In genomic region chr1:187634940-187635339, GRCh38 we compare ENCODE assay signal across 20 cellular contexts.
DNase-seq lines count a peak whose midpoint lies in the region; ATAC-seq, FAIRE-seq and TF ChIP-seq lines count a peak whose summit lies in the region.
"Had no signal": no experiment of that assay in that cellular context is flagged by ENCODE, and none has a peak within 500 bp of the region (broad histone marks: within the 10 kb centered on the region; RNA-seq: fewer than 3 reads in every experiment).

No MANE protein-coding gene starts in this region.

- WGBS in stomach, 5 donors: 43 to 56% (median 43%) methylated on average over 1 of the region's 1 CpG

- H3K36me3 ChIP-seq in Karpas-422 (ENCODE audit: insufficient read depth, low read length) (no peaks in the 10 kb centered on the region), SU-DHL-6 (ENCODE audit: low read length) (no peaks in the 10 kb centered on the region), neuron (ENCODE audit: insufficient read depth, low read length) (no peaks in the 10 kb centered on the region), stomach (no peaks in the 10 kb centered on the region)
- H3K36me3 ChIP-seq: SJSA1 had no signal

- ATAC-seq in GM21526 (IDR thresholded peaks at IDR 0.05; ENCODE audit: low FRiP score, unreplicated experiment) (no peak), GM21786 (IDR thresholded peaks at IDR 0.05; ENCODE audit: unreplicated experiment) (no peak)

- no peak for TF ChIP-seq EP300 in stomach (IDR thresholded peaks at IDR 0.05)

- H2AFZ ChIP-seq in Karpas-422 (ENCODE audit: low read length) (peak overlapping the region; percentile 53; the same call in 1 of the 2 replicates), SU-DHL-6 (ENCODE audit: low read depth, low read length, severe bottlenecking) (peak overlapping the region; percentile 24), neuron (ENCODE audit: low read depth, low read length) (peak overlapping the region; percentile 54)

- H3K4me3 ChIP-seq in Karpas-422 (ENCODE audit: low read length) (no peak overlapping the region; the same call in 1 of the 2 replicates), SU-DHL-6 (ENCODE audit: insufficient read depth, low read length, poor library complexity, severe bottlenecking) (peak overlapping the region; percentile 9), neuron (ENCODE audit: low read length) (no peak overlapping the region), stomach (no peak overlapping the region)
- H3K4me3 ChIP-seq: SJSA1 had no signal

- H3K9me3 ChIP-seq in Karpas-422 (ENCODE audit: low read length) (peaks cover 18% of the 10 kb centered on the region), SU-DHL-6 (ENCODE audit: insufficient read depth, low read length) (peaks cover 12% of the 10 kb centered on the region; the same call in 1 of the 2 replicates), neuron (ENCODE audit: low read length) (peaks cover 6% of the 10 kb centered on the region), stomach (peaks cover 0 to 30% (median 12%) of the 10 kb centered on the region in 4 donors)
- H3K9me3 ChIP-seq: SJSA1 had no signal

- H3K79me2 ChIP-seq in Karpas-422 (ENCODE audit: low read length) (no peaks in the 10 kb centered on the region), SU-DHL-6 (ENCODE audit: insufficient read depth, low read length) (no peaks in the 10 kb centered on the region)

- TF ChIP-seq POLR2A in stomach (IDR thresholded peaks at IDR 0.05): no peak

- H3F3A ChIP-seq in SU-DHL-6 (ENCODE audit: insufficient read depth): no peaks in the 10 kb centered on the region

- no peak for FAIRE-seq in RCC 7860 (lab: Jason Lieb, UNC)
- FAIRE-seq: D721Med had no signal

- H3K4me2 ChIP-seq in Karpas-422 (ENCODE audit: low read depth, low read length, poor library complexity, severe bottlenecking) (no peak overlapping the region), SU-DHL-6 (ENCODE audit: low read depth, low read length, poor library complexity, severe bottlenecking) (peak overlapping the region; percentile 44)
- H3K4me2 ChIP-seq: KMS-11 had no signal

- H3K27ac ChIP-seq in Karpas-422 (ENCODE audit: low read length): no peak overlapping the region
- peak overlapping the region; percentile 18; the same call in 1 of the 2 replicates for H3K27ac ChIP-seq in SU-DHL-6 (ENCODE audit: low read depth, low read length)
- no peak overlapping the region for H3K27ac ChIP-seq in stomach
- H3K27ac ChIP-seq: KMS-11, SJSA1 had no signal

- no peak for DNase-seq in Karpas-422
- DNase-seq in NOMO-1 treated with dmso at 0.1 percent for 144 hours (lab: John Stamatoyannopoulos, UW; ENCODE audit: unreplicated experiment): peak; percentile 62
- no peak for DNase-seq in RCC 7860 (ENCODE audit: low spot score)
- no peak for DNase-seq in stomach
- DNase-seq: ACHN; CD4-positive, alpha-beta memory T cell; GF-D8; GOT3; NCI-H1436; NCI-H2081 treated with DMSO at 0.1 percent for 48 hours; NCI-H2227 treated with DMSO at 0.1 percent for 48 hours; NCI-H526; NK-92 treated with Interleukin-12 subunit alpha and Interleukin-12 subunit beta, amount 100 ng/mL, for 24 hours had no signal

- H4K20me1 ChIP-seq in Karpas-422 (ENCODE audit: insufficient read depth, low read depth, low read length) (no peaks in the 10 kb centered on the region), SU-DHL-6 (ENCODE audit: low read depth, low read length) (no peaks in the 10 kb centered on the region)

- no peak overlapping the region for H3K9ac ChIP-seq in Karpas-422 (ENCODE audit: low read length)
- H3K9ac ChIP-seq in SU-DHL-6 (ENCODE audit: low read length): peak overlapping the region; percentile 13; the same call in 1 of the 2 replicates
- H3K9ac ChIP-seq: KMS-11 had no signal

- no peaks in the 10 kb centered on the region for H3K27me3 ChIP-seq in Karpas-422 (ENCODE audit: low read length)
- H3K27me3 ChIP-seq in SU-DHL-6 (ENCODE audit: low read length): no peaks in the 10 kb centered on the region
- H3K27me3 ChIP-seq in neuron (ENCODE audit: insufficient read depth, low read length): no peaks in the 10 kb centered on the region
- no peaks in the 10 kb centered on the region for H3K27me3 ChIP-seq in stomach
- H3K27me3 ChIP-seq: SJSA1 had no signal

- H3K9me2 ChIP-seq in Karpas-422 (replicated peaks; ENCODE audit: insufficient read depth, low read length) (no peaks in the 10 kb centered on the region), SU-DHL-6 (replicated peaks; ENCODE audit: insufficient read depth, low read length) (no peaks in the 10 kb centered on the region)

- TF ChIP-seq CTCF in SU-DHL-6 (IDR thresholded peaks at IDR 0.05; ENCODE audit: insufficient read depth, low read length, poor library complexity, severe bottlenecking) (no peak), stomach (IDR thresholded peaks at IDR 0.05) (no peak)

- H3K4me1 ChIP-seq in Karpas-422 (ENCODE audit: low read length): peaks cover 8% of the 10 kb centered on the region
- no peaks in the 10 kb centered on the region for H3K4me1 ChIP-seq in neuron (ENCODE audit: insufficient read depth, low read length)
- no peaks in the 10 kb centered on the region for H3K4me1 ChIP-seq in stomach
- H3K4me1 ChIP-seq: SJSA1 had no signal

- intact Hi-C loops in stomach (cut with DNase I; ENCODE audit: low total_unique reads): no loop called here
